21 cellular contexts compared by ENCODE assay signal in the genomic region with DNA sequence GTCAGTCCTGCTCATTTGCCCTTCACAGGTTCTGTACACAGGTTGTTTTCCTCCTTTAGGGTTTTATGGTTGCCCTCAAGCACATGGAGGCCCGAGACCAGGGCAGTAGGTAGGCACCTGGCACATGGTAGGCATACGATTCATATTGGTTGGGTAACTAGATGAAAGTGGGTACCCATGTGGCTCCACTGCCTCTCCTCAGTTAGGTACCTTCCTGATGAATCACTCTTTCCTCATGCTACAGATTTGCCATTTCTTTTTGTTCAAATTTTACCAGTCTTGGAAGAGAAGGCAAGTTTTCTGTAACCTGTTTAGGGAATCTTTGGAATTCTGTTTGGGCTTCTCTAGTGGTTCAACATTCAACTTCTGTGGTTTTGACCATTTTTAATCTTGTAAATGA.
DNase-seq lines count a peak whose midpoint lies in the region; ATAC-seq, FAIRE-seq and TF ChIP-seq lines count a peak whose summit lies in the region.
"Had no signal": no experiment of that assay in that cellular context is flagged by ENCODE, and none has a peak within 500 bp of the region (broad histone marks: within the 10 kb centered on the region; RNA-seq: fewer than 3 reads in every experiment).

No MANE protein-coding gene starts in this region.

- no peaks in the 10 kb centered on the region for H3K4me1 Mint-ChIP-seq in activated naive CD8-positive, alpha-beta T cell treated with anti-CD3 and anti-CD28 coated beads, Interleukin-2, amount 50 U/mL, for 24 hours
- no peaks in the 10 kb centered on the region for H3K4me1 Mint-ChIP-seq in activated naive CD8-positive, alpha-beta T cell treated with anti-CD3 and anti-CD28 coated beads for 36 hours
- H3K4me1 Mint-ChIP-seq in astrocyte (ENCODE audit: low read depth, unreplicated experiment), result peaks cover 8% of the 10 kb centered on the region

- no peaks in the 10 kb centered on the region for H3K79me1 ChIP-seq in neuronal stem cell (ENCODE audit: low read depth, low read length)

- H4K8ac ChIP-seq in neuronal stem cell (ENCODE audit: low read depth, low read length), result no peak overlapping the region

- H3K18ac ChIP-seq in neuronal stem cell (ENCODE audit: low read length), result no peak overlapping the region

- no peaks in the 10 kb centered on the region for H3K9me3 Mint-ChIP-seq in activated naive CD8-positive, alpha-beta T cell treated with anti-CD3 and anti-CD28 coated beads, Interleukin-2, amount 50 U/mL, for 24 hours
- H3K9me3 Mint-ChIP-seq in activated naive CD8-positive, alpha-beta T cell treated with anti-CD3 and anti-CD28 coated beads for 36 hours, result no peaks in the 10 kb centered on the region
- no peaks in the 10 kb centered on the region for H3K9me3 Mint-ChIP-seq in astrocyte (ENCODE audit: unreplicated experiment)

- H4K91ac ChIP-seq in neuronal stem cell (ENCODE audit: low read depth, low read length, poor library complexity), result no peak overlapping the region

- H2BK12ac ChIP-seq in neuronal stem cell (ENCODE audit: low read length), result no peak overlapping the region

- no peak overlapping the region for H3K27ac Mint-ChIP-seq in activated naive CD8-positive, alpha-beta T cell treated with anti-CD3 and anti-CD28 coated beads, Interleukin-2, amount 50 U/mL, for 24 hours
- no peak overlapping the region for H3K27ac Mint-ChIP-seq in activated naive CD8-positive, alpha-beta T cell treated with anti-CD3 and anti-CD28 coated beads for 36 hours
- peak overlapping the region; percentile 47 for H3K27ac Mint-ChIP-seq in astrocyte (ENCODE audit: unreplicated experiment)
- H3K27ac Mint-ChIP-seq: CD14-positive monocyte, GM23338 had no signal

- H3K4me1 ChIP-seq in astrocyte (ENCODE audit: insufficient read depth, low read length), result no peaks in the 10 kb centered on the region
- H3K4me1 ChIP-seq in keratinocyte (ENCODE audit: control insufficient read depth, extremely low read depth, insufficient read depth, low read length), result peaks cover 13% of the 10 kb centered on the region
- H3K4me1 ChIP-seq in neuronal stem cell (ENCODE audit: control insufficient read depth in 2 of 2, insufficient read depth in 1 of 2, low read depth in 1 of 2, low read length in 2 of 2), result no peaks in the 10 kb centered on the region
- H3K4me1 ChIP-seq: Caco-2, Peyer's patch had no signal

- H3K27me3 ChIP-seq in astrocyte (ENCODE audit: insufficient read depth, low read length) (no peaks in the 10 kb centered on the region), keratinocyte (ENCODE audit: control insufficient read depth, extremely low read depth, insufficient read depth, low read length) (no peaks in the 10 kb centered on the region), neuronal stem cell (ENCODE audit: control insufficient read depth in 3 of 3, insufficient read depth in 3 of 3, low read depth in 1 of 3, low read length in 3 of 3) (no peaks in the 10 kb centered on the region)
- H3K27me3 ChIP-seq: MG63, Peyer's patch had no signal

- no peaks in the 10 kb centered on the region for H3K9me1 ChIP-seq in keratinocyte (ENCODE audit: control insufficient read depth, extremely low read depth, insufficient read depth, low read length)

- H3K4me2 ChIP-seq in astrocyte (ENCODE audit: low read length) (no peak overlapping the region), keratinocyte (ENCODE audit: control insufficient read depth, extremely low read depth, insufficient read depth, low read depth, low read length) (peak overlapping the region; percentile 3), neuronal stem cell (ENCODE audit: insufficient read depth, low read length, poor library complexity, severe bottlenecking) (no peak overlapping the region)
- H3K4me2 ChIP-seq: GM23338 had no signal

- H3K9me3 ChIP-seq in astrocyte (ENCODE audit: insufficient read depth, low read depth, low read length) (no peaks in the 10 kb centered on the region), keratinocyte (ENCODE audit: control insufficient read depth, low read depth, low read length) (no peaks in the 10 kb centered on the region), neuronal stem cell (replicated peaks in 1 of 2; ENCODE audit: control insufficient read depth in 2 of 2, insufficient read depth in 1 of 2, low read depth in 1 of 2, low read length in 2 of 2) (no peaks in the 10 kb centered on the region)
- H3K9me3 ChIP-seq: Caco-2, MG63, Peyer's patch had no signal

- TF ChIP-seq CTCF in astrocyte (IDR thresholded peaks at IDR 0.05; ENCODE audit: insufficient read depth, low read depth, low read length), result no peak
- TF ChIP-seq CTCF in keratinocyte (optimal IDR thresholded peaks at IDR 0.05 in 1 of 3, IDR thresholded peaks at IDR 0.05 in 1 of 3, conservative IDR thresholded peaks at IDR 0.05 in 1 of 3; ENCODE audit: extremely low read depth in 1 of 3, insufficient read depth in 2 of 3, low read length in 3 of 3), result no peak

- H3K9ac ChIP-seq in astrocyte (ENCODE audit: low read length) (no peak overlapping the region), keratinocyte (ENCODE audit: control insufficient read depth, extremely low read depth, insufficient read depth, low read length) (no peak overlapping the region), neuronal stem cell (ENCODE audit: low read depth, low read length, poor library complexity) (no peak overlapping the region)

- dilution Hi-C loops in keratinocyte (cut with MboI; ENCODE audit: extremely low pct_ligation_motif_present, low sequenced_read_pairs), result no loop called here

- no peak overlapping the region for H3K4ac ChIP-seq in neuronal stem cell (ENCODE audit: low read length)

- H3K4me3 ChIP-seq in astrocyte (ENCODE audit: insufficient read depth, low read depth, low read length) (no peak overlapping the region), keratinocyte (ENCODE audit: control insufficient read depth in 2 of 3, extremely low read depth in 1 of 3, insufficient read depth in 2 of 3, low read depth in 1 of 3, low read length in 3 of 3) (no peak overlapping the region), neuronal stem cell (ENCODE audit: low read length in 2 of 2) (no peak overlapping the region)
- H3K4me3 ChIP-seq: GM23338, MG63, Peyer's patch had no signal

- WGBS in neuronal stem cell (ENCODE audit: extremely low coverage in 2 of 2, insufficient read length in 2 of 2, insufficient replicate concordance in 1 of 2), 2 donors, result no CpG with 5 or more reads among the region's 2 CpGs

- no peak overlapping the region for H3K4me3 Mint-ChIP-seq in activated naive CD8-positive, alpha-beta T cell treated with anti-CD3 and anti-CD28 coated beads, Interleukin-2, amount 50 U/mL, for 24 hours
- H3K4me3 Mint-ChIP-seq in activated naive CD8-positive, alpha-beta T cell treated with anti-CD3 and anti-CD28 coated beads for 36 hours, result no peak overlapping the region
- H3K4me3 Mint-ChIP-seq in astrocyte (ENCODE audit: unreplicated experiment), result no peak overlapping the region
- H3K4me3 Mint-ChIP-seq: CD14-positive monocyte, GM23338 had no signal

- no peak overlapping the region for H2BK5ac ChIP-seq in neuronal stem cell (ENCODE audit: low read length)

- no peak overlapping the region for H3K27ac ChIP-seq in astrocyte (ENCODE audit: low read depth, low read length)
- peak overlapping the region; percentile 42 for H3K27ac ChIP-seq in keratinocyte (ENCODE audit: control insufficient read depth, insufficient read depth, low read length)
- H3K27ac ChIP-seq in neuronal stem cell (replicated peaks; ENCODE audit: low read length), result no peak overlapping the region
- H3K27ac ChIP-seq: Peyer's patch had no signal

- H3K36me3 ChIP-seq in astrocyte (ENCODE audit: insufficient read depth, low read length), result no peaks in the 10 kb centered on the region
- peaks cover 0 to 1% of the 10 kb centered on the region in 2 experiments for H3K36me3 ChIP-seq in keratinocyte (ENCODE audit: control insufficient read depth in 2 of 2, extremely low read depth in 1 of 2, insufficient read depth in 2 of 2, low read length in 2 of 2)
- H3K36me3 ChIP-seq in neuronal stem cell (replicated peaks in 1 of 2; ENCODE audit: control insufficient read depth in 2 of 2, insufficient read depth in 2 of 2, low read length in 2 of 2), result no peaks in the 10 kb centered on the region
- H3K36me3 ChIP-seq: MG63, Peyer's patch had no signal

- no peak overlapping the region for H3K14ac ChIP-seq in neuronal stem cell (ENCODE audit: low read length)

- peak; percentile 24 for ATAC-seq in activated naive CD8-positive, alpha-beta T cell treated with anti-CD3 and anti-CD28 coated beads, Interleukin-2, amount 50 U/mL, for 24 hours
- ATAC-seq in HG03442 (IDR thresholded peaks at IDR 0.05; ENCODE audit: unreplicated experiment) (no peak), GM19324 (IDR thresholded peaks at IDR 0.05; ENCODE audit: low FRiP score, unreplicated experiment) (no peak)
- ATAC-seq: GM23338 had no signal

- H3K36me3 Mint-ChIP-seq in activated naive CD8-positive, alpha-beta T cell treated with anti-CD3 and anti-CD28 coated beads, Interleukin-2, amount 50 U/mL, for 24 hours (ENCODE audit: low read depth), result no peaks in the 10 kb centered on the region
- H3K36me3 Mint-ChIP-seq in activated naive CD8-positive, alpha-beta T cell treated with anti-CD3 and anti-CD28 coated beads for 36 hours, result no peaks in the 10 kb centered on the region
- no peaks in the 10 kb centered on the region for H3K36me3 Mint-ChIP-seq in astrocyte (ENCODE audit: low read depth, unreplicated experiment)
- H3K36me3 Mint-ChIP-seq: CD14-positive monocyte had no signal

- no peak overlapping the region for H2BK120ac ChIP-seq in neuronal stem cell (ENCODE audit: low read depth, low read length)

- FAIRE-seq in astrocyte (lab: Jason Lieb, UNC) (no peak), keratinocyte (lab: Jason Lieb, UNC) (peak; percentile 77)
- FAIRE-seq: GM19239 had no signal

- peaks cover 4% of the 10 kb centered on the region for H3K27me3 Mint-ChIP-seq in activated naive CD8-positive, alpha-beta T cell treated with anti-CD3 and anti-CD28 coated beads, Interleukin-2, amount 50 U/mL, for 24 hours
- no peaks in the 10 kb centered on the region for H3K27me3 Mint-ChIP-seq in activated naive CD8-positive, alpha-beta T cell treated with anti-CD3 and anti-CD28 coated beads for 36 hours
- H3K27me3 Mint-ChIP-seq in astrocyte (ENCODE audit: low read depth, unreplicated experiment), result no peaks in the 10 kb centered on the region

- no peak overlapping the region for H3K23ac ChIP-seq in neuronal stem cell (ENCODE audit: low read depth, low read length, poor library complexity)

- DNase-seq in activated naive CD8-positive, alpha-beta T cell treated with anti-CD3 and anti-CD28 coated beads, Interleukin-2, amount 50 U/mL, for 24 hours, result no peak
- no peak for DNase-seq in activated naive CD8-positive, alpha-beta T cell treated with anti-CD3 and anti-CD28 coated beads for 36 hours
- DNase-seq in astrocyte (ENCODE audit: low read depth) (peak; percentile 53), keratinocyte (ENCODE audit: low read depth, low spot score) (no peak), cerebellum (ENCODE audit: low spot score) (no peak), neuronal stem cell (ENCODE audit: low spot score) (no peak)
- DNase-seq: Caco-2, DMS79 treated with DMSO at 0.1 percent for 48 hours, GDM1, KG1, MG63, NCI-H187 treated with DMSO at 0.1 percent for 48 hours, NCI-H2171 treated with DMSO at 0.1 percent for 48 hours, NCI-H510A, Peyer's patch, SIG-M5 had no signal

- H4K20me1 ChIP-seq in astrocyte (ENCODE audit: insufficient read depth, low read length), result no peaks in the 10 kb centered on the region
- H4K20me1 ChIP-seq in keratinocyte (ENCODE audit: control insufficient read depth, extremely low read depth, insufficient read depth, low read length), result no peaks in the 10 kb centered on the region

- no peak overlapping the region for H2AK5ac ChIP-seq in neuronal stem cell (ENCODE audit: low read depth, low read length)

- H2AFZ ChIP-seq in astrocyte (ENCODE audit: low read depth, low read length), result no peak overlapping the region
- no peak overlapping the region for H2AFZ ChIP-seq in keratinocyte (ENCODE audit: control insufficient read depth, low read length)
- H2AFZ ChIP-seq in neuronal stem cell (ENCODE audit: low read length), result no peak overlapping the region
- H2AFZ ChIP-seq: GM23338 had no signal

- H3K79me2 ChIP-seq in astrocyte (ENCODE audit: insufficient read depth, low read length), result no peaks in the 10 kb centered on the region
- peaks cover 1% of the 10 kb centered on the region for H3K79me2 ChIP-seq in keratinocyte (ENCODE audit: control insufficient read depth, insufficient read depth, low read length)

- no peak overlapping the region for H2BK15ac ChIP-seq in neuronal stem cell (ENCODE audit: low read length)
